8 cellular contexts compared by ENCODE assay signal in genomic region chrX:1336331-1337143, GRCh38. TPM values are rescaled to one million over a fixed set of nuclear protein-coding genes. Genes with fewer than 3 reads are reported as not detected.
DNase-seq lines count a peak whose midpoint lies in the region; ATAC-seq and TF ChIP-seq lines count a peak whose summit lies in the region.

IL3RA (plus strand) TSS chrX:1336785; CDS start chrX:1341766, 4,981 bp downstream.

- peak within 1 kb of the TSS; percentile 68 for H3K4me3 ChIP-seq in GM06990 (replicated peaks; ENCODE audit: low read depth, low read length)

- TF ChIP-seq CTCF in GM06990 (IDR thresholded peaks at IDR 0.05; ENCODE audit: insufficient read depth, low read length, poor library complexity, severe bottlenecking), result no peak

- DNase-seq in GM06990 (ENCODE audit: extremely low read depth, insufficient read length) (peak; percentile 76), RPMI7951 (ENCODE audit: low read depth) (peak; percentile 25), fibroblast of peridontal ligament (ENCODE audit: extremely low read depth) (peak; percentile 17), pons (ENCODE audit: low spot score) (peak; percentile 71), NCI-H748 treated with DMSO at 0.1 percent for 48 hours (lab: John Stamatoyannopoulos, UW) (no peak)

- ATAC-seq in GM21786 (IDR thresholded peaks at IDR 0.05; ENCODE audit: unreplicated experiment), result peak; percentile 70
- no peak for ATAC-seq in HG03565 (IDR thresholded peaks at IDR 0.05; ENCODE audit: unreplicated experiment)
- no peak for ATAC-seq in GM19328 (IDR thresholded peaks at IDR 0.05; ENCODE audit: unreplicated experiment)

- no peaks in the 10 kb centered on the region for H3K27me3 ChIP-seq in GM06990 (replicated peaks; ENCODE audit: control insufficient read depth, insufficient read depth, low read length)

- H3K36me3 ChIP-seq in GM06990 (ENCODE audit: control insufficient read depth, insufficient read depth, low read length), result peaks cover 3% of the 10 kb centered on the region

RNA-seq across cellular contexts. Expression of gene IL3RA, which starts in this region (rescaled TPM):
- total RNA-seq in RPMI7951 (2014; rRNA removed; shearing (Covaris generic)), result not detected in 2 replicates

Comparison
In these comparisons a context has a peak if more than half of its experiments do, and no peak if none do; other contexts are left out.
1. Peak in DNase-seq in RPMI7951; RNA of the gene not detected or under 1 TPM.